In the genomic region with DNA sequence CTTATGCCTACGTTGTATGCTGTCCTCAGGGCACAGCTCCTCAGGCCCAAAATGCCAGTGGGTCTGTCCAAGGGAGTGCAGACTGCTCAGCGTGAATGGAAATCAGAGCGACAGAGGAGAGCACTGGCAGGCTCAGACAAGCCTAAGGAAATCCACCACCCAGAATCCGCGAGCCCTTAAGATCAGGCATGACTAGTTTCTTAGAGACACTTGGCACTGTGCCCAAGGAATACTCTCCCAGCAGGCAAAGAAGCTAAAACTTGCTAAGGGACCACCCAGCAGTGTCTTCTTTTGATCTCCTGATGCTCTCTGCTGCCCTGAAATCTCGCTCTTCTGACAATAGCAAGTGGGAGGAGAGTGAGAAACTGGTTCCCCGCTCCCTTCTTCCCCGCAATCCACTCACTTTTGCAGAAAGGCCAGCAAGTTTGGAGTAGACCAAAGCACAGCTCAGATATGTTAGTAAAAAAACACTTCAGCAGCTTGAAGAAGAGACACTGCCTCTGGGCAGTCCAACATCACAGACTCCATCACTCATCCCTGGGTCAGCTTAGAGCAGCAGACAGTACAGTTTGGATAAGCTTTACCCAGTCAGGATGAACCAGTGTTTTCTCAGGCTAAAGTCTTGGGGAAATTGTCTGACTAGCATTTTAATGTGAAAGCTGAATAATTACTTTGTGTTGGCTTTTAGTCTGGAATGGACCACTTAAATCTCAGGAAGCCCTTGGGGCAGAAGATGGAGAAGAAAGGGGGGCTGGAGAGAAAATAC, we compare ENCODE assay signal across 8 cellular contexts. TPM values are rescaled to one million over a fixed set of nuclear protein-coding genes. Genes with fewer than 3 reads are reported as not detected.
DNase-seq lines count a peak whose midpoint lies in the region; ATAC-seq and TF ChIP-seq lines count a peak whose summit lies in the region.

No MANE protein-coding gene starts in this region.

- intact Hi-C loops in esophagus muscularis mucosa (cut with DNase I): no loop called here

- H3K4me1 ChIP-seq in RWPE2 (ENCODE audit: insufficient read depth, poor library complexity, severe bottlenecking): peaks cover 39% of the 10 kb centered on the region
- H3K4me1 ChIP-seq in esophagus muscularis mucosa: peaks cover 15 to 50% (median 46%) of the 10 kb centered on the region in 4 donors

- 46% methylated on average over 8 of the region's 8 CpGs for WGBS in esophagus muscularis mucosa

- H3K27ac ChIP-seq in RWPE2 (ENCODE audit: poor library complexity, severe bottlenecking) (peak overlapping the region; percentile 90), esophagus muscularis mucosa (replicated peaks in 1 of 4) (peak overlapping the region; percentile 30 to 77 (median 56))

- H3K27me3 ChIP-seq in RWPE2 (ENCODE audit: insufficient read depth, poor library complexity, severe bottlenecking) (no peaks in the 10 kb centered on the region), esophagus muscularis mucosa (no peaks in the 10 kb centered on the region)

- no peak for TF ChIP-seq POLR2A in esophagus muscularis mucosa (IDR thresholded peaks at IDR 0.05; ENCODE audit: low read depth)

- H3K4me3 ChIP-seq in RWPE2 (ENCODE audit: severe bottlenecking): no peak overlapping the region
- no peak overlapping the region for H3K4me3 ChIP-seq in esophagus muscularis mucosa

- DNase-seq in DMS79 treated with DMSO at 0.1 percent for 48 hours (lab: John Stamatoyannopoulos, UW): peak; percentile 93
- DNase-seq in RWPE2 (ENCODE audit: low spot score): peak; percentile 90
- no peak for DNase-seq in esophagus muscularis mucosa (ENCODE audit: extremely low spot score)
- peak; percentile 72 for DNase-seq in pons (ENCODE audit: low spot score)
- no peak for DNase-seq in SKM-1 treated with dmso at 0.1 percent for 144 hours (lab: John Stamatoyannopoulos, UW; ENCODE audit: unreplicated experiment)
- no peak for DNase-seq in COLO829 (ENCODE audit: low spot score)
- no peak for DNase-seq in NCI-H1694 treated with DMSO at 0.1 percent for 48 hours (lab: John Stamatoyannopoulos, UW)

- no peaks in the 10 kb centered on the region for H3K9me3 ChIP-seq in RWPE2 (ENCODE audit: severe bottlenecking)
- H3K9me3 ChIP-seq in esophagus muscularis mucosa: no peaks in the 10 kb centered on the region

- ATAC-seq in RWPE2 (ENCODE audit: low read depth) (peak; percentile 95), GM21737 (IDR thresholded peaks at IDR 0.05; ENCODE audit: unreplicated experiment) (no peak)

- TF ChIP-seq EP300 in esophagus muscularis mucosa (IDR thresholded peaks at IDR 0.05): no peak

- H3K36me3 ChIP-seq in RWPE2 (ENCODE audit: low read depth) (peaks cover 88% of the 10 kb centered on the region), esophagus muscularis mucosa (peaks cover 0 to 51% (median 32%) of the 10 kb centered on the region in 4 donors)

- TF ChIP-seq CTCF in RWPE2 (IDR thresholded peaks at IDR 0.05; ENCODE audit: poor library complexity, severe bottlenecking) (no peak), esophagus muscularis mucosa (IDR thresholded peaks at IDR 0.05) (no peak)

RNA-seq across cellular contexts. Expression of gene TRAF3IP2, which starts 32.4 kb away (rescaled TPM):
- 10 to 100 TPM; 16.6 to 37.1 (median 32.4) TPM for total RNA-seq in esophagus muscularis mucosa

Comparison
In these comparisons a context has a peak if more than half of its experiments do, and no peak if none do; other contexts are left out.
1. DNase-seq: peak in DMS79 treated with DMSO at 0.1 percent for 48 hours (single experiment), RWPE2 (single experiment) and pons (single experiment); none in esophagus muscularis mucosa (single experiment), SKM-1 treated with dmso at 0.1 percent for 144 hours (single experiment), COLO829 (single experiment) and NCI-H1694 treated with DMSO at 0.1 percent for 48 hours (single experiment).